ENCODE assay signal across 17 cellular contexts in genomic region chr13:44171861-44172260, GRCh38.
DNase-seq lines count a peak whose midpoint lies in the region; ATAC-seq, FAIRE-seq and TF ChIP-seq lines count a peak whose summit lies in the region.
"Had no signal": no experiment of that assay in that cellular context is flagged by ENCODE, and none has a peak within 500 bp of the region (broad histone marks: within the 10 kb centered on the region; RNA-seq: fewer than 3 reads in every experiment).

No MANE protein-coding gene starts in this region.

- FAIRE-seq in GM12891 (lab: Jason Lieb, UNC), result no peak
- FAIRE-seq: G401.6 had no signal

- intact Hi-C loops in PC-9 (cut with micrococcal nuclease; ENCODE audit: unreplicated experiment) (no loop called here), esophagus muscularis mucosa (cut with DNase I) (no loop called here), upper lobe of right lung (cut with DNase I) (no loop called here)

- BruUV-seq in PC-9 (replicated peaks; lab: Mats Ljungman, UMichigan), result no TSS peak

- H3K4me3 ChIP-seq in PC-9 (no peak overlapping the region), esophagus muscularis mucosa (no peak overlapping the region), lung (no peak overlapping the region), upper lobe of right lung (no peak overlapping the region)
- H3K4me3 ChIP-seq: GM23338 had no signal

- peak overlapping the region; percentile 10; the same call in 1 of the 2 replicates for H3K4me2 ChIP-seq in PC-9
- H3K4me2 ChIP-seq: GM23338 had no signal

- POLR2A ChIA-PET in PC-9 (lab: Charles Lee; ENCODE audit: unreplicated experiment), result no interaction called here

- TF ChIP-seq CTCF in PC-9 (conservative IDR thresholded peaks at IDR 0.05) (no peak), esophagus muscularis mucosa (IDR thresholded peaks at IDR 0.05) (no peak), lung (IDR thresholded peaks at IDR 0.05; ENCODE audit: control extremely low read depth, extremely low read depth) (no peak), upper lobe of right lung (IDR thresholded peaks at IDR 0.05) (no peak)

- no peaks in the 10 kb centered on the region for H3K36me3 ChIP-seq in PC-9 (ENCODE audit: low read depth)
- no peaks in the 10 kb centered on the region for H3K36me3 ChIP-seq in esophagus muscularis mucosa
- no peaks in the 10 kb centered on the region for H3K36me3 ChIP-seq in lung (ENCODE audit: control insufficient read depth in 2 of 2, insufficient read depth in 2 of 2, low read length in 2 of 2)
- H3K36me3 ChIP-seq in upper lobe of right lung, result no peaks in the 10 kb centered on the region

- no peak for ATAC-seq in lung (ENCODE audit: insufficient read depth, low FRiP score)
- peak; percentile 54 for ATAC-seq in upper lobe of right lung
- ATAC-seq: CD8-positive, alpha-beta T cell; HCT116 had no signal

- H3K27me3 ChIP-seq in PC-9 (ENCODE audit: insufficient read depth, low read depth), result no peaks in the 10 kb centered on the region
- no peaks in the 10 kb centered on the region for H3K27me3 ChIP-seq in esophagus muscularis mucosa
- no peaks in the 10 kb centered on the region for H3K27me3 ChIP-seq in lung (ENCODE audit: control insufficient read depth, insufficient read depth)
- no peaks in the 10 kb centered on the region for H3K27me3 ChIP-seq in upper lobe of right lung

- TF ChIP-seq POLR2A in esophagus muscularis mucosa (IDR thresholded peaks at IDR 0.05; ENCODE audit: low read depth), result no peak
- no peak for TF ChIP-seq POLR2A in GM12891 (IDR thresholded peaks at IDR 0.05; ENCODE audit: low read depth, low read length)

- no peaks in the 10 kb centered on the region for H3F3A ChIP-seq in PC-9 (ENCODE audit: insufficient read depth, low read depth)

- no peaks in the 10 kb centered on the region for H3K9me3 ChIP-seq in PC-9 (ENCODE audit: insufficient read depth, low read depth)
- no peaks in the 10 kb centered on the region for H3K9me3 ChIP-seq in esophagus muscularis mucosa
- H3K9me3 ChIP-seq in lung (ENCODE audit: control insufficient read depth in 2 of 2, insufficient read depth in 1 of 2, low read length in 1 of 2), result peaks cover 0 to 3% of the 10 kb centered on the region in 2 donors
- no peaks in the 10 kb centered on the region for H3K9me3 ChIP-seq in upper lobe of right lung

- DNase-seq in PC-9, result no peak
- DNase-seq in esophagus muscularis mucosa (ENCODE audit: extremely low spot score), result peak; percentile 55
- peak; percentile 27 for DNase-seq in lung (ENCODE audit: low spot score)
- no peak for DNase-seq in upper lobe of right lung
- no peak for DNase-seq in HuH-7 (ENCODE audit: low spot score)
- no peak for DNase-seq in germinal center (ENCODE audit: low spot score)
- no peak for DNase-seq in GM12891 (ENCODE audit: insufficient read length, low spot score)
- DNase-seq: C1 segment of cervical spinal cord; Caco-2; CD4-positive, CD25-positive, alpha-beta regulatory T cell; CD8-positive, alpha-beta T cell; DMS153; DND-41; H9 had no signal

- H4K20me1 ChIP-seq in PC-9 (ENCODE audit: insufficient read depth), result no peaks in the 10 kb centered on the region

- no peaks in the 10 kb centered on the region for H3K9me2 ChIP-seq in PC-9 (ENCODE audit: insufficient read depth)

- H3K79me2 ChIP-seq in PC-9 (ENCODE audit: low read depth), result no peaks in the 10 kb centered on the region

- TF ChIP-seq EP300 in esophagus muscularis mucosa (IDR thresholded peaks at IDR 0.05), result no peak

- H3K4me1 ChIP-seq in PC-9 (replicated peaks; ENCODE audit: insufficient read depth) (peaks cover 28% of the 10 kb centered on the region), esophagus muscularis mucosa (peaks cover 10 to 32% (median 28%) of the 10 kb centered on the region in 4 donors), lung (ENCODE audit: control insufficient read depth in 2 of 2, insufficient read depth in 2 of 2, low read length in 2 of 2) (peaks cover 0 to 10% of the 10 kb centered on the region in 2 donors), upper lobe of right lung (peaks cover 11% of the 10 kb centered on the region)

- H3K27ac ChIP-seq in PC-9 (no peak overlapping the region), esophagus muscularis mucosa (replicated peaks in 1 of 4) (no peak overlapping the region), lung (ENCODE audit: low read depth in 1 of 2, low read length in 1 of 2) (no peak overlapping the region), upper lobe of right lung (no peak overlapping the region)

- CTCF ChIA-PET in PC-9 (lab: Charles Lee), result no interaction called here

- H2AFZ ChIP-seq in PC-9, result no peak overlapping the region
- H2AFZ ChIP-seq: GM23338 had no signal

TF ChIP-seq in GM12891, 5 proteins besides CTCF, POLR2A, EP300 and RAD21:
- TF ChIP-seq POLR2AphosphoS5 (IDR thresholded peaks at IDR 0.05; ENCODE audit: low read depth, low read length), result no peak
- TF ChIP-seq SPI1 (IDR thresholded peaks at IDR 0.05; ENCODE audit: low read depth, low read length), result no peak
- TF ChIP-seq PAX5 (IDR thresholded peaks at IDR 0.05; ENCODE audit: insufficient read depth, low read length, severe bottlenecking), result no peak

Comparison
In these comparisons a context has a peak if more than half of its experiments do, and no peak if none do; other contexts are left out.
1. DNase-seq: peak in esophagus muscularis mucosa (single experiment) and lung (single experiment); none in PC-9 (0 of 2), upper lobe of right lung (single experiment), HuH-7 (single experiment), germinal center (single experiment) and GM12891 (single experiment).